21 cellular contexts compared by ENCODE assay signal in genomic region chr2:203346624-203347023, GRCh38.
"Had no signal": no experiment of that assay in that cellular context is flagged by ENCODE, and none has a peak within 500 bp of the region (broad histone marks: within the 10 kb centered on the region; RNA-seq: fewer than 3 reads in every experiment).

No MANE protein-coding gene starts in this region.

- H3K4me3 ChIP-seq: MG63, SJCRH30 had no signal

- ATAC-seq: Panc1, PC-3, SK-N-SH treated with all-trans-retinoic acid at 6 μM for 48 hours had no signal

- H3K9me3 ChIP-seq: MG63, SJCRH30 had no signal

- H3K27me3 ChIP-seq: MG63, SJCRH30 had no signal

- H3K27ac ChIP-seq: RWPE1, SJCRH30 had no signal

- DNase-seq: Karpas-422, KG1, MG63, NCI-H1092 treated with DMSO at 0.1 percent for 48 hours, NCI-H1436, NCI-H187, NCI-H2029, NCI-H2081 treated with DMSO at 0.1 percent for 48 hours, NCI-H2171, NCI-H226, NCI-H446, NCI-H510A, NCI-H524 treated with DMSO at 0.1 percent for 48 hours, NCI-H69, NCI-H774, PC-3, SHP77 treated with DMSO at 0.1 percent for 48 hours, SJCRH30 had no signal

- H3K4me1 ChIP-seq: SJCRH30 had no signal
